ENCODE assay signal across 8 cellular contexts in genomic region chr7:143490719-143491306, GRCh38. TPM values are rescaled to one million over a fixed set of nuclear protein-coding genes. Genes with fewer than 3 reads are reported as not detected.
A peak's percentile ranks its signal among the peaks of the same experiment; 100 is the strongest.
DNase-seq lines count a peak whose midpoint lies in the region; ATAC-seq and TF ChIP-seq lines count a peak whose summit lies in the region.

No MANE protein-coding gene starts in this region.

- DNase-seq in GM12864 (ENCODE audit: low read depth) = no peak
- peak; percentile 7 for DNase-seq in M059J (ENCODE audit: low read depth)
- peak; percentile 55 for DNase-seq in choroid plexus epithelial cell (ENCODE audit: low read depth)
- no peak for DNase-seq in neural crest cell (ENCODE audit: low read depth, low spot score)
- no peak for DNase-seq in stimulated activated CD4-positive, alpha-beta T cell treated with anti-CD3 and anti-CD28 coated beads, Interleukin-1b, Interleukin-23, amount 100 ng/mL, for 48 hours
- DNase-seq in NCI-H1694 treated with DMSO at 0.1 percent for 48 hours (lab: John Stamatoyannopoulos, UW) = no peak

- TF ChIP-seq CTCF in GM12864 (IDR thresholded peaks at IDR 0.05; ENCODE audit: low read depth, low read length, missing control alignments) (peak; percentile 47), choroid plexus epithelial cell (conservative IDR thresholded peaks at IDR 0.05; ENCODE audit: low read depth, low read length) (peak; percentile 83), neural crest cell (conservative IDR thresholded peaks at IDR 0.05) (peak; percentile 42)

- H3K27ac Mint-ChIP-seq in neural crest cell (ENCODE audit: unreplicated experiment) = no peak overlapping the region

- no peak overlapping the region for H3K4me3 Mint-ChIP-seq in neural crest cell

- no peaks in the 10 kb centered on the region for H3K36me3 Mint-ChIP-seq in neural crest cell (ENCODE audit: low read depth)

- H3K9me3 Mint-ChIP-seq in neural crest cell = peaks cover 3% of the 10 kb centered on the region

- H3K4me3 ChIP-seq in GM12864 (ENCODE audit: low read depth, low read length) (no peak overlapping the region), choroid plexus epithelial cell (ENCODE audit: low read depth, low read length) (no peak overlapping the region)

- no peaks in the 10 kb centered on the region for H3K27me3 Mint-ChIP-seq in neural crest cell (ENCODE audit: low read depth)

- H3K4me1 Mint-ChIP-seq in neural crest cell = no peaks in the 10 kb centered on the region

- ATAC-seq in HG03045 (IDR thresholded peaks at IDR 0.05; ENCODE audit: unreplicated experiment) = no peak
- ATAC-seq in GM19035 (IDR thresholded peaks at IDR 0.05; ENCODE audit: unreplicated experiment) = no peak

RNA-seq across cellular contexts. Expression of gene TAS2R41, which starts 13.1 kb away (rescaled TPM):
- total RNA-seq in M059J (2014; rRNA removed; shearing (Covaris generic)) = not detected in 2 replicates
- total RNA-seq in neural crest cell = not detected in 2 replicates

RNA-seq across cellular contexts. Expression of gene TAS2R60, which starts 47.6 kb away (rescaled TPM):
- total RNA-seq in M059J (2014; rRNA removed; shearing (Covaris generic)) = not detected in 2 replicates
- not detected in 2 replicates for total RNA-seq in neural crest cell

Comparison
In these comparisons a context has a peak if more than half of its experiments do, and no peak if none do; other contexts are left out.
1. DNase-seq: peak in M059J (single experiment) and choroid plexus epithelial cell (single experiment); none in GM12864 (single experiment), neural crest cell (single experiment), stimulated activated CD4-positive, alpha-beta T cell treated with anti-CD3 and anti-CD28 coated beads, Interleukin-1b, Interleukin-23, amount 100 ng/mL, for 48 hours (single experiment) and NCI-H1694 treated with DMSO at 0.1 percent for 48 hours (single experiment).
2. Peak in every context shown above with its lines, with median percentiles within 50 percentile points of each other: CTCF ChIP-seq.